Comparison of ENCODE assay signal across 8 cellular contexts in genomic region chr1:197199923-197200467, GRCh38. TPM values are rescaled to one million over a fixed set of nuclear protein-coding genes. Genes with fewer than 3 reads are reported as not detected.
DNase-seq lines count a peak whose midpoint lies in the region; ATAC-seq lines count a peak whose summit lies in the region.

No MANE protein-coding gene starts in this region.

- peak; percentile 20 for DNase-seq in NCI-H526 treated with DMSO at 0.1 percent for 48 hours (lab: John Stamatoyannopoulos, UW)
- DNase-seq in NCI-H526 (lab: John Stamatoyannopoulos, UW) = no peak
- peak; percentile 68 for DNase-seq in RKO (ENCODE audit: low spot score)
- peak; percentile 54 for DNase-seq in retina
- no peak for DNase-seq in activated CD4-positive, CD25-positive, alpha-beta regulatory T cell treated with anti-CD3 and anti-CD28 coated beads, Interleukin-2, amount 50 U/mL, for 72 hours
- no peak for DNase-seq in NK-92 treated with Interleukin-12 subunit alpha and Interleukin-12 subunit beta, amount 100 ng/mL, for 24 hours (lab: John Stamatoyannopoulos, UW)

- no peaks in the 10 kb centered on the region for H3K27me3 ChIP-seq in esophagus (ENCODE audit: control insufficient read depth in 1 of 2, insufficient read depth in 2 of 2, low read length in 2 of 2)

- H3K36me3 ChIP-seq in esophagus (ENCODE audit: control insufficient read depth in 2 of 2, insufficient read depth in 2 of 2, low read length in 1 of 2) = no peaks in the 10 kb centered on the region

- H3K4me3 ChIP-seq in esophagus (ENCODE audit: low read depth in 1 of 2, low read length in 2 of 2) = peak overlapping the region; percentile 73 to 80

- 51 to 57% methylated on average over 5 of the region's 5 CpGs for WGBS in esophagus, 2 donors

- no peaks in the 10 kb centered on the region for H3K4me1 ChIP-seq in esophagus (ENCODE audit: control insufficient read depth in 2 of 2, insufficient read depth in 2 of 2, low read length in 1 of 2)

- no peak for ATAC-seq in GM21529 (IDR thresholded peaks at IDR 0.05; ENCODE audit: unreplicated experiment)

- no peaks in the 10 kb centered on the region for H3K9me3 ChIP-seq in esophagus (ENCODE audit: control insufficient read depth in 2 of 2, insufficient read depth in 1 of 2, low read depth in 1 of 2, low read length in 1 of 2)

- H3K27ac ChIP-seq in esophagus (ENCODE audit: low read depth in 2 of 2, low read length in 1 of 2) = no peak overlapping the region

RNA-seq across cellular contexts. Expression of gene ZBTB41, which starts 1.1 kb away (rescaled TPM):
- polyA plus RNA-seq in esophagus = 1 to 10 TPM; 1.0 to 1.5 TPM

RNA-seq across cellular contexts. Expression of gene ASPM, which starts 53.5 kb away (rescaled TPM):
- polyA plus RNA-seq in esophagus = 1 to 10 TPM; 3.8 to 4.2 TPM

Comparison
In these comparisons a context has a peak if more than half of its experiments do, and no peak if none do; other contexts are left out.
1. DNase-seq: peak in NCI-H526 treated with DMSO at 0.1 percent for 48 hours (single experiment), RKO (single experiment) and retina (single experiment); none in NCI-H526 (0 of 2), activated CD4-positive, CD25-positive, alpha-beta regulatory T cell treated with anti-CD3 and anti-CD28 coated beads, Interleukin-2, amount 50 U/mL, for 72 hours (single experiment) and NK-92 treated with Interleukin-12 subunit alpha and Interleukin-12 subunit beta, amount 100 ng/mL, for 24 hours (single experiment).